9 cellular contexts compared by ENCODE assay signal in the genomic region with DNA sequence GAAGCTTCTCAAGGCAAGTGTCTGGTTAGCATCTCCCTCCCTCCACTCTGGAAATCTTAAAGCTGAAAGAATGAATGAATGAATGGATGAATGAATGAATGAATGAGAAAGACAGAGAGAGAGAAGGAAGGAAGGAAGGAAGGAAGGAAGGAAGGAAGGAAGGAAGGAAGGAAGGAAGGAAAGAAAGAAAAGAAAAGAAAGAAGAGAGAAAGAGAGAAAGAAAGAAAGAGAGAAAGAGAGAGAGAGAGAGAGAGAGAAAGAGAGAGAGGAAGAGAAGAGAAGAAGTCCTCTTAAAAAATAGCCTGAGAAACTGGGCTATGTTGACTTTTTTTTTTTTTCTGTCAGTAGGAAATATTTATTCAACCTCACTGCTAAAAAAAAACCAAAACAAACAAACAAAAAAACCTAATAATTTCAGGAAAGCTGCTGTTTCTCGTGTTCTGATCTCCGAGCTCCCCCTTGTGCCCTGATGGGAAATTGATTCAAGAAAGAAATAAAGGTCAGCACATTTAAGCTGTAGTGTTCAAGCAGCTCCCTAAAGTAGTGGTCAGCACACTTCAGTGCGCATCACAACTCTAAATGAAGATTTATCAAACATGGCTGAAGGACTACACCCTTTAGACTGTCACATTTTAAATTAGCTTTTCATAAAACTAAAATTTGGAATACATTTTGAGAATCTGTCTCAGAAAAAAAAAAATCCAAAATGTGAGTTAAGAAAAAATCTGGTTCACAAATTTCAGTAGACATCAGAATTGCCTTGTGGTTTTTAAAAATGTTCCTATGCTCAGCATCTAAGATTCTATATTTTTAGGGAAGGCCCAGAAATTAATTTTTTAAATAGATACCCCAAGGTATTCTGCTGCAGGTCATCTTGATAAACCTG.
DNase-seq lines count a peak whose midpoint lies in the region; ATAC-seq and TF ChIP-seq lines count a peak whose summit lies in the region.
"Had no signal": no experiment of that assay in that cellular context is flagged by ENCODE, and none has a peak within 500 bp of the region (broad histone marks: within the 10 kb centered on the region; RNA-seq: fewer than 3 reads in every experiment).

No MANE protein-coding gene starts in this region.

- in situ Hi-C loops in IMR-90 (cut with MboI; ENCODE audit: low sequenced_read_pairs): loop anchor here (10.0 kb wide), 1 partner anchor 1010 kb away; no protein-coding TSS in a partner anchor

- peak; percentile 48 for TF ChIP-seq RAD21 in IMR-90 (IDR thresholded peaks at IDR 0.05; ENCODE audit: low read length)

- H2AK9ac ChIP-seq in IMR-90 (replicated peaks; ENCODE audit: low read depth, low read length, poor library complexity): no peak overlapping the region

- no peaks in the 10 kb centered on the region for H3K79me1 ChIP-seq in IMR-90 (ENCODE audit: low read depth in 1 of 2, low read length in 2 of 2)

- DNase-seq in AG10803 (ENCODE audit: low read depth) (peak; percentile 37), IMR-90 (peak; percentile 10), left colon (peak in 1 of 2 donors; percentile 5), activated gamma-delta T cell (lab: John Stamatoyannopoulos, UW) (no peak)
- no peak for DNase-seq in activated CD4-positive, alpha-beta T cell treated with anti-CD3 and anti-CD28 coated beads, Interleukin-2, amount 50 U/mL, for 48 hours
- DNase-seq in stimulated activated naive CD4-positive, alpha-beta T cell (lab: John Stamatoyannopoulos, UW): no peak
- DNase-seq: upper lobe of left lung had no signal

- H2BK120ac ChIP-seq in IMR-90 (ENCODE audit: low read depth, low read length): no peak overlapping the region

- no peaks in the 10 kb centered on the region for H3K4me1 ChIP-seq in IMR-90 (ENCODE audit: control insufficient read depth, insufficient read depth, low read length)
- H3K4me1 ChIP-seq: upper lobe of left lung had no signal

- no peak overlapping the region for H2BK20ac ChIP-seq in IMR-90 (ENCODE audit: low read depth, low read length)

- H3K4ac ChIP-seq in IMR-90 (ENCODE audit: low read depth, low read length): no peak overlapping the region

- H3K4me3 ChIP-seq in AG10803 (ENCODE audit: low read length): no peak overlapping the region
- H3K4me3 ChIP-seq in IMR-90 (ENCODE audit: insufficient read depth, low read depth, low read length): no peak overlapping the region
- H3K4me3 ChIP-seq: upper lobe of left lung had no signal

- H3K23ac ChIP-seq in IMR-90 (ENCODE audit: low read depth, low read length): no peak overlapping the region

- H2BK5ac ChIP-seq in IMR-90 (ENCODE audit: low read depth, low read length, poor library complexity, severe bottlenecking): no peak overlapping the region

- H3K27ac ChIP-seq in IMR-90 (ENCODE audit: insufficient read depth, low read length) (no peak overlapping the region), VCaP (no peak overlapping the region)
- H3K27ac ChIP-seq: upper lobe of left lung had no signal

- ATAC-seq in IMR-90 (ENCODE audit: low read depth): no peak; the same call in 1 of the 2 replicates
- peak; percentile 54 for ATAC-seq in left colon

- H3K9me1 ChIP-seq in IMR-90 (ENCODE audit: insufficient read depth, low read length): no peaks in the 10 kb centered on the region

- dilution Hi-C loops in IMR-90 (cut with HindIII; ENCODE audit: low sequenced_read_pairs, unreplicated experiment): no loop called here

- no peak overlapping the region for H3K56ac ChIP-seq in IMR-90 (ENCODE audit: extremely low read depth, insufficient read depth, low read length)

- H2AK5ac ChIP-seq in IMR-90 (ENCODE audit: low read depth, low read length): no peak overlapping the region

- no peak overlapping the region for H3K18ac ChIP-seq in IMR-90 (ENCODE audit: low read depth, low read length)

- TF ChIP-seq CTCF in AG10803 (conservative IDR thresholded peaks at IDR 0.05; ENCODE audit: low read length) (peak; percentile 76), GM12872 (IDR thresholded peaks at IDR 0.05; ENCODE audit: insufficient read depth, low read depth, low read length) (peak; percentile 68), IMR-90 (conservative IDR thresholded peaks at IDR 0.05; ENCODE audit: low read depth, low read length) (peak; percentile 56), VCaP (conservative IDR thresholded peaks at IDR 0.05) (peak; percentile 90)

- no CpG with 5 or more reads among the region's 3 CpGs for WGBS in IMR-90 (ENCODE audit: extremely low coverage in 2 of 2, insufficient read length in 1 of 2), 2 experiments

- TF ChIP-seq POLR2A in IMR-90 (IDR thresholded peaks at IDR 0.05; ENCODE audit: low read depth, low read length): no peak

- no peaks in the 10 kb centered on the region for H3K36me3 ChIP-seq in IMR-90 (ENCODE audit: control insufficient read depth, insufficient read depth, low read length)

- H3K9me3 ChIP-seq in IMR-90 (ENCODE audit: control insufficient read depth, insufficient read depth, low read length): no peaks in the 10 kb centered on the region
- H3K9me3 ChIP-seq: upper lobe of left lung had no signal

- no peak overlapping the region for H2AFZ ChIP-seq in IMR-90 (replicated peaks; ENCODE audit: low read length, poor library complexity)

- no peak overlapping the region for H2BK15ac ChIP-seq in IMR-90 (ENCODE audit: low read depth, low read length)

- CTCF ChIA-PET in IMR-90 (lab: Yijun Ruan, JAX): interaction anchor here (0.6 to 1.2 kb wide), 12 partner anchors 9 to 1015 kb away, joined by 3 to 9 read pairs (median 4); no protein-coding TSS in a partner anchor

- no peak overlapping the region for H3K4me2 ChIP-seq in IMR-90 (ENCODE audit: low read depth, low read length)

- H3K14ac ChIP-seq in IMR-90 (replicated peaks; ENCODE audit: low read depth, low read length): no peak overlapping the region

- H4K8ac ChIP-seq in IMR-90 (ENCODE audit: low read depth in 2 of 2, low read length in 2 of 2): no peak overlapping the region

- no peaks in the 10 kb centered on the region for H4K20me1 ChIP-seq in IMR-90 (ENCODE audit: insufficient read depth, low read length)

- no peak overlapping the region for H4K91ac ChIP-seq in IMR-90 (ENCODE audit: insufficient read depth, low read depth, low read length)

- no peak overlapping the region for H4K5ac ChIP-seq in IMR-90 (ENCODE audit: low read depth, low read length)

- no TSS peak for BruUV-seq in IMR-90 (replicated peaks; lab: Mats Ljungman, UMichigan)

- intact Hi-C loops in IMR-90 (cut with micrococcal nuclease): loop anchor here (1.0 kb wide), 1 partner anchor 1015 kb away; no protein-coding TSS in a partner anchor
- intact Hi-C loops in left colon (cut with DNase I, micrococcal nuclease): loop anchor here in 1 of 2 donors (5.0 kb wide), 1 partner anchor 1013 kb away; no protein-coding TSS in a partner anchor

- POLR2A ChIA-PET in IMR-90 (lab: Charles Lee; ENCODE audit: unreplicated experiment): interaction anchor here (0.6 kb wide), 1 partner anchor 154 kb away, joined by 3 read pairs; no protein-coding TSS in a partner anchor

- no peak overlapping the region for H3K9ac ChIP-seq in IMR-90 (ENCODE audit: low read depth, low read length)

- H3K27me3 ChIP-seq in IMR-90 (ENCODE audit: control insufficient read depth, insufficient read depth, low read length): no peaks in the 10 kb centered on the region
- H3K27me3 ChIP-seq: upper lobe of left lung had no signal

TF ChIP-seq in IMR-90, 13 proteins besides CTCF, POLR2A, EP300 and RAD21:
- TF ChIP-seq, protein P1, sequence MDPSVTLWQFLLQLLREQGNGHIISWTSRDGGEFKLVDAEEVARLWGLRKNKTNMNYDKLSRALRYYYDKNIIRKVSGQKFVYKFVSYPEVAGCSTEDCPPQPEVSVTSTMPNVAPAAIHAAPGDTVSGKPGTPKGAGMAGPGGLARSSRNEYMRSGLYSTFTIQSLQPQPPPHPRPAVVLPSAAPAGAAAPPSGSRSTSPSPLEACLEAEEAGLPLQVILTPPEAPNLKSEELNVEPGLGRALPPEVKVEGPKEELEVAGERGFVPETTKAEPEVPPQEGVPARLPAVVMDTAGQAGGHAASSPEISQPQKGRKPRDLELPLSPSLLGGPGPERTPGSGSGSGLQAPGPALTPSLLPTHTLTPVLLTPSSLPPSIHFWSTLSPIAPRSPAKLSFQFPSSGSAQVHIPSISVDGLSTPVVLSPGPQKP (IDR thresholded peaks at IDR 0.05; ENCODE audit: borderline replicate concordance, low read depth, low read length): no peak
- TF ChIP-seq SMC3 (IDR thresholded peaks at IDR 0.05; ENCODE audit: low read depth, low read length): peak; percentile 26; the same call in 1 of the 2 replicates

Comparison
In these comparisons a context has a peak if more than half of its experiments do, and no peak if none do; other contexts are left out.
1. DNase-seq: peak in AG10803 (single experiment) and IMR-90 (single experiment); none in activated gamma-delta T cell (single experiment), activated CD4-positive, alpha-beta T cell treated with anti-CD3 and anti-CD28 coated beads, Interleukin-2, amount 50 U/mL, for 48 hours (0 of 2) and stimulated activated naive CD4-positive, alpha-beta T cell (0 of 6).
2. Peak in every context shown above with its lines, with median percentiles within 50 percentile points of each other: CTCF ChIP-seq.